ENCODE assay signal across 8 cellular contexts in genomic region chr6:87731818-87732661, GRCh38. TPM values are rescaled to one million over a fixed set of nuclear protein-coding genes. Genes with fewer than 3 reads are reported as not detected.
DNase-seq lines count a peak whose midpoint lies in the region; ATAC-seq and TF ChIP-seq lines count a peak whose summit lies in the region.

No MANE protein-coding gene starts in this region.

- H3K4me1 ChIP-seq in left lung (peaks cover 7 to 50% of the 10 kb centered on the region in 2 donors), suprapubic skin (peaks cover 37% of the 10 kb centered on the region)

- TF ChIP-seq EP300 in suprapubic skin (IDR thresholded peaks at IDR 0.05) = no peak

- ATAC-seq in GM21825 (IDR thresholded peaks at IDR 0.05; ENCODE audit: unreplicated experiment) (peak; percentile 83), left lung (peak; percentile 93)

- peaks cover 0 to 10% (median 2%) of the 10 kb centered on the region in 3 donors for H3K27me3 Mint-ChIP-seq in immature natural killer cell (ENCODE audit: low read depth in 3 of 3)

- H3K36me3 Mint-ChIP-seq in immature natural killer cell = no peaks in the 10 kb centered on the region

- no peaks in the 10 kb centered on the region for H3K9me3 ChIP-seq in left lung
- H3K9me3 ChIP-seq in suprapubic skin = no peaks in the 10 kb centered on the region

- peaks cover 0 to 1% (median 0%) of the 10 kb centered on the region in 6 donors for H3K9me3 Mint-ChIP-seq in immature natural killer cell

- no peak overlapping the region for H3K27ac Mint-ChIP-seq in immature natural killer cell

- in situ Hi-C loops in SK-MEL-5 (cut with HindIII; ENCODE audit: low pct_unique_long_range_greater_than_20kb, low sequenced_read_pairs) = no loop called here

- H3K27ac ChIP-seq in left lung = peak overlapping the region; percentile 69 to 90
- H3K27ac ChIP-seq in suprapubic skin = peak overlapping the region; percentile 82

- no peaks in the 10 kb centered on the region for H3K27me3 ChIP-seq in left lung
- no peaks in the 10 kb centered on the region for H3K27me3 ChIP-seq in suprapubic skin

- 21% methylated on average over 4 of the region's 4 CpGs for WGBS in suprapubic skin

- no peak for TF ChIP-seq CTCF in cardiac fibroblast (IDR thresholded peaks at IDR 0.05; ENCODE audit: low read depth, low read length)
- TF ChIP-seq CTCF in left lung (IDR thresholded peaks at IDR 0.05) = no peak
- no peak for TF ChIP-seq CTCF in suprapubic skin (IDR thresholded peaks at IDR 0.05)

- peak; percentile 98 for DNase-seq in GF-D8 (lab: John Stamatoyannopoulos, UW)
- DNase-seq in LHCN-M2 (ENCODE audit: low read depth) = peak; percentile 93
- peak; percentile 81 for DNase-seq in SK-MEL-5 (ENCODE audit: low read depth, low spot score)
- DNase-seq in cardiac fibroblast (ENCODE audit: low read depth in 2 of 2) = peak; percentile 99
- peak; percentile 89 to 91 for DNase-seq in left lung
- peak; percentile 94 to 96 for DNase-seq in suprapubic skin (ENCODE audit: low spot score in 2 of 2)
- DNase-seq in immature natural killer cell = no peak

- H3K36me3 ChIP-seq in left lung = no peaks in the 10 kb centered on the region
- no peaks in the 10 kb centered on the region for H3K36me3 ChIP-seq in suprapubic skin

- peaks cover 3 to 12% of the 10 kb centered on the region in 2 donors for H3K4me1 Mint-ChIP-seq in immature natural killer cell

- H3K4me3 ChIP-seq in cardiac fibroblast (replicated peaks in 1 of 2; ENCODE audit: low read depth in 2 of 2, low read length in 2 of 2) (no peak overlapping the region), left lung (peak overlapping the region in 1 of 2 donors; percentile 1), suprapubic skin (peak overlapping the region; percentile 9)

- intact Hi-C loops in left lung (cut with DNase I) = no loop called here

- no peak for TF ChIP-seq POLR2A in suprapubic skin (IDR thresholded peaks at IDR 0.05)

- H3K4me3 Mint-ChIP-seq in immature natural killer cell = no peak overlapping the region

RNA-seq across cellular contexts. Expression of gene AKIRIN2, which starts 30.0 kb away (rescaled TPM):
- total RNA-seq in LHCN-M2 (2014; rRNA removed) = 15.3 and 19.1 TPM in 2 replicates
- 41.1 TPM for polyA plus RNA-seq in LHCN-M2 (2012)
- 10.7 and 11.3 TPM in 2 replicates for total RNA-seq in SK-MEL-5 (2014; rRNA removed; shearing (Covaris generic))
- polyA plus RNA-seq in SK-MEL-5 (2015; cell fraction: cytosol; rRNA removed) = 44.4 and 44.9 TPM in 2 replicates
- 20.0 and 21.0 TPM in 2 replicates for polyA plus RNA-seq in SK-MEL-5 (2015; cell fraction: nucleus; rRNA removed)
- total RNA-seq in left lung = 10 to 100 TPM; 43.6 to 57.8 TPM
- 10 to 100 TPM; 15.3 to 35.4 (median 29.2) TPM for total RNA-seq in suprapubic skin
- polyA plus RNA-seq in immature natural killer cell = 10 to 100 TPM; 35.6 to 53.8 (median 42.0) TPM

Comparison
In these comparisons a context has a peak if more than half of its experiments do, and no peak if none do; other contexts are left out.
1. DNase-seq: peak in GF-D8 (single experiment), LHCN-M2 (single experiment), SK-MEL-5 (single experiment), cardiac fibroblast (2 of 2), left lung (2 of 2) and suprapubic skin (2 of 2); none in immature natural killer cell (0 of 3).